ENCODE assay signal across 9 cellular contexts in genomic region chr18:58117685-58118403, GRCh38.
DNase-seq lines count a peak whose midpoint lies in the region; ATAC-seq, FAIRE-seq and TF ChIP-seq lines count a peak whose summit lies in the region.
"Had no signal": no experiment of that assay in that cellular context is flagged by ENCODE, and none has a peak within 500 bp of the region (broad histone marks: within the 10 kb centered on the region; RNA-seq: fewer than 3 reads in every experiment).

No MANE protein-coding gene starts in this region.

- H3K27ac ChIP-seq in RWPE1 (no peak overlapping the region), small intestine (ENCODE audit: low read depth in 1 of 2, low read length in 1 of 2) (peak overlapping the region; percentile 77 to 92), smooth muscle cell (ENCODE audit: low read depth) (no peak overlapping the region)

- H3K4me1 ChIP-seq in small intestine (ENCODE audit: control insufficient read depth in 2 of 2, insufficient read depth in 1 of 2, low read depth in 1 of 2, low read length in 1 of 2) (peaks cover 5 to 10% of the 10 kb centered on the region in 2 donors), smooth muscle cell (ENCODE audit: low read depth) (no peaks in the 10 kb centered on the region)

- no peak for FAIRE-seq in small intestine (lab: Jason Lieb, UNC)

- H3K36me3 ChIP-seq in small intestine (ENCODE audit: control insufficient read depth in 2 of 2, insufficient read depth in 2 of 2, low read length in 2 of 2) (no peaks in the 10 kb centered on the region), smooth muscle cell (ENCODE audit: low read depth) (no peaks in the 10 kb centered on the region)

- H3K27me3 ChIP-seq in small intestine (ENCODE audit: control insufficient read depth in 2 of 2, insufficient read depth in 2 of 2, low read length in 2 of 2) (no peaks in the 10 kb centered on the region), smooth muscle cell (ENCODE audit: low read depth) (no peaks in the 10 kb centered on the region)

- no peak for ATAC-seq in HG02938 (IDR thresholded peaks at IDR 0.05; ENCODE audit: unreplicated experiment)

- 12 to 44% (median 24%) methylated on average over 9 of the region's 9 CpGs for WGBS in small intestine, 3 donors
- WGBS in smooth muscle cell (ENCODE audit: low lambda C conversion rate), result 81% methylated on average over 9 of the region's 9 CpGs

- H3K9me3 ChIP-seq in small intestine (ENCODE audit: control insufficient read depth, low read depth), result no peaks in the 10 kb centered on the region
- H3K9me3 ChIP-seq in smooth muscle cell (replicated peaks; ENCODE audit: low read depth), result no peaks in the 10 kb centered on the region

- CTCF ChIA-PET in RWPE1 (lab: Yijun Ruan, JAX), result interaction anchor here (2.0 kb wide), 1 partner anchor 74 kb away, joined by 4 read pairs; the partner anchor contains the start of gene NEDD4L

- POLR2A ChIA-PET in RWPE1 (lab: Yijun Ruan, JAX; ENCODE audit: low non-redundant PET), result no interaction called here

- H3K4me2 ChIP-seq in smooth muscle cell, result no peak overlapping the region

- TF ChIP-seq CTCF in HFF-Myc (IDR thresholded peaks at IDR 0.05; ENCODE audit: low read depth, low read length, missing control alignments) (no peak), RWPE1 (conservative IDR thresholded peaks at IDR 0.05; ENCODE audit: low read depth) (no peak), foreskin fibroblast (IDR thresholded peaks at IDR 0.05; ENCODE audit: low read depth, low read length) (no peak), smooth muscle cell (IDR thresholded peaks at IDR 0.05; ENCODE audit: borderline replicate concordance, insufficient read depth, poor library complexity, severe bottlenecking) (no peak)

- H3F3A ChIP-seq in smooth muscle cell (ENCODE audit: low read depth), result no peaks in the 10 kb centered on the region

- H4K20me1 ChIP-seq in smooth muscle cell (ENCODE audit: low read depth), result no peaks in the 10 kb centered on the region

- H3K9ac ChIP-seq in smooth muscle cell (ENCODE audit: low read depth), result no peak overlapping the region

- DNase-seq in HFF-Myc (ENCODE audit: extremely low read depth, low read depth), result peak; percentile 81
- peak; percentile 47 for DNase-seq in RWPE1 (ENCODE audit: low spot score)
- DNase-seq in foreskin fibroblast, result peak; percentile 83 to 90
- DNase-seq in small intestine, result peak; percentile 98
- DNase-seq in NCI-H1048 (lab: John Stamatoyannopoulos, UW), result no peak
- DNase-seq in middle frontal gyrus (ENCODE audit: extremely low spot score, low spot score), result no peak
- no peak for DNase-seq in smooth muscle cell (lab: John Stamatoyannopoulos, UW; ENCODE audit: unreplicated experiment)
- DNase-seq: H7 had no signal

- H3K79me2 ChIP-seq in smooth muscle cell (ENCODE audit: low read depth), result no peaks in the 10 kb centered on the region

- H3K4me3 ChIP-seq in HFF-Myc (replicated peaks; ENCODE audit: low read depth, low read length) (no peak overlapping the region), foreskin fibroblast (ENCODE audit: low read depth in 1 of 2, low read length in 2 of 2) (no peak overlapping the region), small intestine (ENCODE audit: low read depth in 1 of 2, low read length in 2 of 2) (no peak overlapping the region), smooth muscle cell (no peak overlapping the region)

- no peak overlapping the region for H2AFZ ChIP-seq in smooth muscle cell (ENCODE audit: low read depth)

Comparison
In these comparisons a context has a peak if more than half of its experiments do, and no peak if none do; other contexts are left out.
1. DNase-seq: peak in HFF-Myc (single experiment), RWPE1 (single experiment), foreskin fibroblast (2 of 2) and small intestine (single experiment); none in NCI-H1048 (single experiment), middle frontal gyrus (single experiment) and smooth muscle cell (single experiment).
2. H3K27ac ChIP-seq: peak in small intestine (2 of 2); none in RWPE1 (single experiment) and smooth muscle cell (single experiment).